In genomic region chr6:129765008-129765407, GRCh38 we compare ENCODE assay signal across 1 cellular context.
TF ChIP-seq lines count a peak whose summit lies in the region.

No MANE protein-coding gene starts in this region.

TF ChIP-seq in K562, 482 proteins besides CTCF, POLR2A, EP300 and RAD21 (continued from another document):
- no peak for TF ChIP-seq KDM2B (CRISPR knock-in tag; IDR thresholded peaks at IDR 0.05)
- no peak for TF ChIP-seq PBX2 (CRISPR knock-in tag; IDR thresholded peaks at IDR 0.05; ENCODE audit: low read depth)
- no peak for TF ChIP-seq PBX2 (tag; conservative IDR thresholded peaks at IDR 0.05; ENCODE audit: low read depth)
- no peak for TF ChIP-seq NR2C2 (CRISPR knock-in tag; IDR thresholded peaks at IDR 0.05)
- TF ChIP-seq NR2C2 (tag; IDR thresholded peaks at IDR 0.05): peak; percentile 62; the same call in 1 of the 2 replicates
- no peak for TF ChIP-seq RUNX1 (IDR thresholded peaks at IDR 0.05; ENCODE audit: low read depth)
- TF ChIP-seq TOE1 (IDR thresholded peaks at IDR 0.05; ENCODE audit: borderline replicate concordance): no peak
- no peak for TF ChIP-seq TOE1 (CRISPR knock-in tag; IDR thresholded peaks at IDR 0.05; ENCODE audit: borderline replicate concordance, low read depth)
- no peak for TF ChIP-seq EWSR1 (IDR thresholded peaks at IDR 0.05; ENCODE audit: borderline replicate concordance, low read depth, partially characterized antibody)
- no peak for TF ChIP-seq LCOR (CRISPR knock-in tag; IDR thresholded peaks at IDR 0.05)
